ENCODE assay signal across 1 cellular context in genomic region chr2:151771599-151772358, GRCh38.
TF ChIP-seq lines count a peak whose summit lies in the region.

No MANE protein-coding gene starts in this region.

TF ChIP-seq in GM12878, 131 proteins besides CTCF, POLR2A, EP300 and RAD21 (continued from another document and continues in another):
- TF ChIP-seq PBX3 (IDR thresholded peaks at IDR 0.05; ENCODE audit: insufficient replicate concordance, low read depth, low read length), result peak; percentile 2
- TF ChIP-seq KAT2A (conservative IDR thresholded peaks at IDR 0.05; ENCODE audit: control insufficient read depth, low read depth, low read length), result no peak
- TF ChIP-seq WRNIP1 (IDR thresholded peaks at IDR 0.05; ENCODE audit: borderline replicate concordance, low read depth, low read length), result no peak
- TF ChIP-seq TBL1XR1 (IDR thresholded peaks at IDR 0.05; ENCODE audit: low read depth, low read length), result peak; percentile 92
- no peak for TF ChIP-seq BCLAF1 (IDR thresholded peaks at IDR 0.05)
- TF ChIP-seq ZBED1 (IDR thresholded peaks at IDR 0.05; ENCODE audit: borderline replicate concordance), result no peak
- TF ChIP-seq ZBTB40 (IDR thresholded peaks at IDR 0.05; ENCODE audit: borderline replicate concordance), result no peak; the same call in 1 of the 2 replicates
- TF ChIP-seq STAT3 (IDR thresholded peaks at IDR 0.05; ENCODE audit: low read depth, low read length), result no peak
- no peak for TF ChIP-seq RBBP5 (conservative IDR thresholded peaks at IDR 0.05)
- peak; percentile 73 for TF ChIP-seq NBN (IDR thresholded peaks at IDR 0.05)
- TF ChIP-seq RCOR1 (conservative IDR thresholded peaks at IDR 0.05; ENCODE audit: low read depth, low read length), result no peak
- TF ChIP-seq SUZ12 (IDR thresholded peaks at IDR 0.05; ENCODE audit: unreplicated experiment), result no peak
- TF ChIP-seq CREB1 (IDR thresholded peaks at IDR 0.05; ENCODE audit: low read depth), result peak; percentile 82
- no peak for TF ChIP-seq FOXK2 (IDR thresholded peaks at IDR 0.05)
- no peak for TF ChIP-seq JUND (IDR thresholded peaks at IDR 0.05; ENCODE audit: low read depth, low read length)
- TF ChIP-seq ASH2L (IDR thresholded peaks at IDR 0.05; ENCODE audit: borderline replicate concordance, low read depth), result no peak
- no peak for TF ChIP-seq HDAC6 (IDR thresholded peaks at IDR 0.05; ENCODE audit: unreplicated experiment)
- peak; percentile 58; the same call in 1 of the 2 replicates for TF ChIP-seq TCF7 (IDR thresholded peaks at IDR 0.05; ENCODE audit: borderline replicate concordance)
- peak; percentile 85 for TF ChIP-seq DPF2 (IDR thresholded peaks at IDR 0.05)
- 0 out of 4 replicates have a peak, but pooled peaks of 1 of the 2 experiments have one; percentile 19 for TF ChIP-seq SRF (IDR thresholded peaks at IDR 0.05; ENCODE audit: low read depth in 2 of 2, low read length in 2 of 2)
- no peak for TF ChIP-seq ESRRA (IDR thresholded peaks at IDR 0.05; ENCODE audit: low read length)
- TF ChIP-seq NRF1 (conservative IDR thresholded peaks at IDR 0.05; ENCODE audit: low read depth, low read length), result no peak
- no peak for TF ChIP-seq EZH2 (IDR thresholded peaks at IDR 0.05; ENCODE audit: borderline replicate concordance, control insufficient read depth, low read depth, low read length)
- no peak for TF ChIP-seq GABPA (IDR thresholded peaks at IDR 0.05; ENCODE audit: low read depth)
- TF ChIP-seq IRF4 (IDR thresholded peaks at IDR 0.05; ENCODE audit: low read depth, low read length), result peak; percentile 93
- TF ChIP-seq SUPT20H (IDR thresholded peaks at IDR 0.05; ENCODE audit: borderline replicate concordance, control insufficient read depth, low read depth, low read length), result no peak
- TF ChIP-seq CHD2 (IDR thresholded peaks at IDR 0.05; ENCODE audit: borderline replicate concordance, low read depth, low read length), result peak; percentile 62; the same call in 1 of the 2 replicates
- TF ChIP-seq ZNF622 (IDR thresholded peaks at IDR 0.05), result no peak
- no peak for TF ChIP-seq CBX3 (IDR thresholded peaks at IDR 0.05; ENCODE audit: borderline replicate concordance, low read depth)
- TF ChIP-seq ZNF687 (IDR thresholded peaks at IDR 0.05), result no peak
- no peak for TF ChIP-seq PML (IDR thresholded peaks at IDR 0.05; ENCODE audit: low read length)
- TF ChIP-seq MLLT1 (IDR thresholded peaks at IDR 0.05), result 0 out of 2 replicates have a peak, but pooled peaks have one; percentile 42
- TF ChIP-seq NR2C2 (IDR thresholded peaks at IDR 0.05; ENCODE audit: borderline replicate concordance, control insufficient read depth, insufficient read length, low read depth), result no peak
- no peak for TF ChIP-seq HCFC1 (IDR thresholded peaks at IDR 0.05; ENCODE audit: low read length)
- TF ChIP-seq CEBPB (IDR thresholded peaks at IDR 0.05; ENCODE audit: borderline replicate concordance in 1 of 2, low read depth in 2 of 2, low read length in 2 of 2), result no peak
- peak; percentile 85 for TF ChIP-seq RELB (IDR thresholded peaks at IDR 0.05; ENCODE audit: low read depth)
- no peak for TF ChIP-seq ZNF592 (IDR thresholded peaks at IDR 0.05)
- no peak for TF ChIP-seq HDGF (IDR thresholded peaks at IDR 0.05)
- no peak for TF ChIP-seq EGR1 (IDR thresholded peaks at IDR 0.05; ENCODE audit: borderline replicate concordance in 1 of 2, low read depth in 2 of 2, low read length in 2 of 2)
- peak; percentile 78 for TF ChIP-seq BCL11A (IDR thresholded peaks at IDR 0.05; ENCODE audit: low read depth, low read length)
- no peak for TF ChIP-seq NFYA (IDR thresholded peaks at IDR 0.05; ENCODE audit: borderline replicate concordance, low read depth, low read length)
